Comparison of ENCODE assay signal across 12 cellular contexts in genomic region chr4:79210636-79211049, GRCh38.
"Had no signal": no experiment of that assay in that cellular context is flagged by ENCODE, and none has a peak within 500 bp of the region (broad histone marks: within the 10 kb centered on the region; RNA-seq: fewer than 3 reads in every experiment).

No MANE protein-coding gene starts in this region.

- ATAC-seq: naive thymus-derived CD4-positive, alpha-beta T cell; stimulated activated naive CD8-positive, alpha-beta T cell treated with anti-CD3 and anti-CD28 coated beads, Interleukin-15, Interleukin-2, amounts not matched to agents 100 U/mL and 50 U/mL, for 24 hours; T-helper 17 cell; WTC11 had no signal

- H3K9me3 ChIP-seq: neutrophil, upper lobe of left lung had no signal

- H3K4me1 ChIP-seq: upper lobe of left lung had no signal

- H3K36me3 ChIP-seq: neutrophil, upper lobe of left lung had no signal

- H3K4me3 ChIP-seq: upper lobe of left lung had no signal

- DNase-seq: activated CD4-positive, alpha-beta T cell treated with anti-CD3 and anti-CD28 coated beads, Interleukin-2, amount 10 ng/mL, durations not matched to agents 7 days and 5 days; activated CD8-positive, alpha-beta memory T cell treated with anti-CD3 and anti-CD28 coated beads for 24 hours; activated gamma-delta T cell treated with Interleukin-2 at 50 U/mL for 16 hours; amniotic stem cell; naive thymus-derived CD4-positive, alpha-beta T cell; retina; stimulated activated CD4-positive, alpha-beta T cell treated with anti-CD3 and anti-CD28 coated beads, Interleukin-15, amount 100 ng/mL, for 24 hours; stimulated activated naive CD8-positive, alpha-beta T cell treated with anti-CD3 and anti-CD28 coated beads, Interleukin-15, Interleukin-2, amounts not matched to agents 100 U/mL and 50 U/mL, for 24 hours; T-helper 17 cell; upper lobe of left lung had no signal

- H3K27ac ChIP-seq: neutrophil, upper lobe of left lung had no signal

- H3K27me3 ChIP-seq: neutrophil, upper lobe of left lung had no signal
